ENCODE assay signal across 14 cellular contexts in the genomic region with DNA sequence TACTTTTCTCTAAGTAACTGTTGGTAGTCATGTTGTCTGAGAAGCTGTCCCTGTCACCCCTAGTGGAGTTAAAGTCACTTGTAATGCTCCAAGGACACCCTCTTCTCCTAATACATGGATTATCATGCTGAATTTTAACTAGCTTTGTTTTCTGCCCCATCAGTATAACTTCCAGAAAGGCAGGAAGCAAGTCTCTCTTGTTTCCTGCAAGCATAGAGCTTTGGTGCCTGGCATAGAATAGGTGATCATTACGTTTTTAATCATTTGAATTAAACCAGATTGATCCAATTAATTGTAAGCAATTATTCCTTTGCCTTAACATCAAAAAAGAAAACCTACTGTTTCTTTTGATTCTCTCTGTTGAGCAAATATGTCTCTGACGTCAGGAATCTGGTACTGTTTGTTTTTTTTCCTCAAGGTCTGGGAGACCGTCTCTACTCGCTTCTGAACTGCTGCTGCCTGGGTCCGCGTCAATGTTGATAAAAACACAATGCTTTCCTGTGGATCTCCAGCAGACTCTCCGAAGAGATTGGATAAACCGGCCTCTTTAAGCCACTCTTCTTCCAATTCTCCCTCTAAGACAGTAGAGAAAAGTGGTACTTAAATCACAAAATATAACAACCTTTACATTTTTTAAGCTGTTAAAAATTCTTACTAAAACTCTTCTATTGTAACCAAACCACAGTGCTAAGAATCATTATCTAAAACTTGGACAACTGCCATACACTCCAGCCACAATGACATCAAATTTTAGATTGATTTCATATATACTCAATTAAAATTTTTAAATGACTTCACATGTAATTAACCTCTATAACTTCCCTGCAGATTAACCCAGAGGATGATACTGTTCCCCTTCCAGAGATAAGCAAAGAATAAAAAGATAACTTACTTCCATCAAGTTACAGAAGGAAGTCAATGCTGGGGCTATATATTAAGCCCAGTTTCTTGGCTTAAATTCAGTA.
DNase-seq lines count a peak whose midpoint lies in the region; ATAC-seq and TF ChIP-seq lines count a peak whose summit lies in the region.
"Had no signal": no experiment of that assay in that cellular context is flagged by ENCODE, and none has a peak within 500 bp of the region (broad histone marks: within the 10 kb centered on the region; RNA-seq: fewer than 3 reads in every experiment).

No MANE protein-coding gene starts in this region.

- ATAC-seq in body of pancreas, result peak; percentile 93
- peak; percentile 33 for ATAC-seq in left colon
- no peak for ATAC-seq in HG03378 (IDR thresholded peaks at IDR 0.05; ENCODE audit: unreplicated experiment)
- ATAC-seq: activated CD8-positive, alpha-beta T cell treated with anti-CD3 and anti-CD28 coated beads for 36 hours; stimulated activated memory B cell treated with anti-CD40 and anti-IgM and Interleukin-4, amounts not matched to agents 10 μg/mL and 1 μg/mL and 100 μg/mL, for 72 hours had no signal

- no peak for TF ChIP-seq CTCF in body of pancreas (IDR thresholded peaks at IDR 0.05)
- TF ChIP-seq CTCF in transverse colon (IDR thresholded peaks at IDR 0.05), result no peak

- no peak for TF ChIP-seq EP300 in transverse colon (IDR thresholded peaks at IDR 0.05; ENCODE audit: low read depth)

- H3K4me3 ChIP-seq in body of pancreas, result no peak overlapping the region
- no peak overlapping the region for H3K4me3 ChIP-seq in transverse colon
- H3K4me3 ChIP-seq: lung, skin epidermis had no signal

- DNase-seq in NCI-H69 (lab: John Stamatoyannopoulos, UW) (peak; percentile 79), body of pancreas (peak in 3 of 4 donors; percentile 36 to 60 (median 54)), left colon (no peak), transverse colon (no peak), NOMO-1 treated with dmso at 0.1 percent for 144 hours (lab: John Stamatoyannopoulos, UW; ENCODE audit: unreplicated experiment) (no peak)
- DNase-seq in stimulated activated CD4-positive, alpha-beta T cell treated with anti-CD3 and anti-CD28 coated beads, Interleukin-1b, Interleukin-23, amount 100 ng/mL, for 48 hours, result no peak
- DNase-seq: activated CD8-positive, alpha-beta T cell treated with anti-CD3 and anti-CD28 coated beads for 36 hours; DND-41; NCI-H446 had no signal

- in situ Hi-C loops in transverse colon (cut with MboI; ENCODE audit: low pct_ligation_motif_present in 1 of 4, low pct_unique_long_range_greater_than_20kb in 1 of 4, low sequenced_read_pairs in 3 of 4), result no loop called here

- H3K36me3 ChIP-seq in body of pancreas (replicated peaks in 1 of 2; ENCODE audit: insufficient read depth in 1 of 2, low read depth in 2 of 2) (peaks cover 0 to 5% of the 10 kb centered on the region in 2 donors), transverse colon (no peaks in the 10 kb centered on the region)

- peak overlapping the region; percentile 51 to 80 (median 70) for H3K27ac ChIP-seq in body of pancreas
- H3K27ac ChIP-seq in transverse colon, result peak overlapping the region in 3 of 4 donors; percentile 5 to 36 (median 28)
- H3K27ac ChIP-seq: KMS-11 had no signal

- intact Hi-C loops in body of pancreas (cut with DNase I) (no loop called here), left colon (cut with DNase I, micrococcal nuclease) (no loop called here), transverse colon (cut with DNase I; ENCODE audit: low total_unique reads) (no loop called here)

- WGBS in body of pancreas, 2 donors, result 5 to 9% methylated on average over 8 of the region's 8 CpGs
- 31 to 45% methylated on average over 8 of the region's 8 CpGs for WGBS in transverse colon (ENCODE audit: low coverage in 1 of 2), 2 donors

- no peak for TF ChIP-seq POLR2A in body of pancreas (IDR thresholded peaks at IDR 0.05)
- no peak for TF ChIP-seq POLR2A in transverse colon (IDR thresholded peaks at IDR 0.05)

- H3K9me3 ChIP-seq in body of pancreas, result no peaks in the 10 kb centered on the region
- no peaks in the 10 kb centered on the region for H3K9me3 ChIP-seq in transverse colon

- peaks cover 53% of the 10 kb centered on the region for H3K4me1 ChIP-seq in body of pancreas
- peaks cover 0 to 38% (median 17%) of the 10 kb centered on the region in 4 donors for H3K4me1 ChIP-seq in transverse colon

- no peaks in the 10 kb centered on the region for H3K27me3 ChIP-seq in body of pancreas
- H3K27me3 ChIP-seq in transverse colon, result no peaks in the 10 kb centered on the region

Comparison
In these comparisons a context has a peak if more than half of its experiments do, and no peak if none do; other contexts are left out.
1. DNase-seq: peak in NCI-H69 (single experiment) and body of pancreas (3 of 4); none in left colon (0 of 2), transverse colon (single experiment), NOMO-1 treated with dmso at 0.1 percent for 144 hours (single experiment) and stimulated activated CD4-positive, alpha-beta T cell treated with anti-CD3 and anti-CD28 coated beads, Interleukin-1b, Interleukin-23, amount 100 ng/mL, for 48 hours (single experiment).